In the genomic region with DNA sequence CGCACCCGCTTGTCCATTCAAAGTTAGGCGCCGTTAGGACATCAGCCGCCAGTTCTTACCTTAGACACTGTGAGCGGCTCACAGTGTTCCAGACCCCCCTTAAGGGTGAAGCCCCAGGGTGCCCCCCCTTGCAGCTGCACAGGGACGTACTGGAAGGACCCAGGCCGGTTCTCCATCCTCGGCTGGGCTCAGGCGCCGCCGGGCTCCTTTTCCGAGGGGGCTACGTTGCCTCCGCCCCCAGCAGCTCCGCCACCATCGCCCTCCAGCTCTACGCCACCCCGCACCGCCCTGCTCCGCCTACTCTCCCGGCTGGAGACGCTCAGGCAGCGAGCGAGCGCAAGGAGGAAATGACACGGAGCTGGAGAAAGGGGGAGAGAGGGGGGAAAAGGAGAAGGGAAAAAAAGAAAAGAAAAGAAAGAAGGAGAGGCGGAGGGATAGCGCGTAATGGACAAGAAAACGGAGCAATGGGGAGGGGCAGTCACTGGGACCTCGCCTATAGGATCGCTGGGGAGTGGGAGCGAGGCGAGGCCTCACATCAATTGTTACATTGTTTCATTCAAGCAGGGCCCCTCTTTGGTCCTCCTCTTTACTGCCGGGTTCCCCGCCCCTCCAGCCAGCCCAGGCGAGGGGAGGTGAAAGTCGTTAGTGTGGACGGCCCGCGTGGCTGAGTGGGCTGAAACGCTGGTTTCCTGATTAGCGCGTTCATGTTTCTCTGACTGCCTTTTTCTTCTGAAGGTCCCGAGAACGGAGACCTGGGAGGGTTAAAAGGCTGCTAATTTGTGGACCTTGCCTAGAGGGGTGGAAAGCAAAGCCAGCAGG, we compare ENCODE assay signal across 9 cellular contexts. TPM values are rescaled to one million over a fixed set of nuclear protein-coding genes. Genes with fewer than 3 reads are reported as not detected.
DNase-seq lines count a peak whose midpoint lies in the region; ATAC-seq and TF ChIP-seq lines count a peak whose summit lies in the region.
"Had no signal": no experiment of that assay in that cellular context is flagged by ENCODE, and none has a peak within 500 bp of the region (broad histone marks: within the 10 kb centered on the region; RNA-seq: fewer than 3 reads in every experiment).

A gene with protein sequence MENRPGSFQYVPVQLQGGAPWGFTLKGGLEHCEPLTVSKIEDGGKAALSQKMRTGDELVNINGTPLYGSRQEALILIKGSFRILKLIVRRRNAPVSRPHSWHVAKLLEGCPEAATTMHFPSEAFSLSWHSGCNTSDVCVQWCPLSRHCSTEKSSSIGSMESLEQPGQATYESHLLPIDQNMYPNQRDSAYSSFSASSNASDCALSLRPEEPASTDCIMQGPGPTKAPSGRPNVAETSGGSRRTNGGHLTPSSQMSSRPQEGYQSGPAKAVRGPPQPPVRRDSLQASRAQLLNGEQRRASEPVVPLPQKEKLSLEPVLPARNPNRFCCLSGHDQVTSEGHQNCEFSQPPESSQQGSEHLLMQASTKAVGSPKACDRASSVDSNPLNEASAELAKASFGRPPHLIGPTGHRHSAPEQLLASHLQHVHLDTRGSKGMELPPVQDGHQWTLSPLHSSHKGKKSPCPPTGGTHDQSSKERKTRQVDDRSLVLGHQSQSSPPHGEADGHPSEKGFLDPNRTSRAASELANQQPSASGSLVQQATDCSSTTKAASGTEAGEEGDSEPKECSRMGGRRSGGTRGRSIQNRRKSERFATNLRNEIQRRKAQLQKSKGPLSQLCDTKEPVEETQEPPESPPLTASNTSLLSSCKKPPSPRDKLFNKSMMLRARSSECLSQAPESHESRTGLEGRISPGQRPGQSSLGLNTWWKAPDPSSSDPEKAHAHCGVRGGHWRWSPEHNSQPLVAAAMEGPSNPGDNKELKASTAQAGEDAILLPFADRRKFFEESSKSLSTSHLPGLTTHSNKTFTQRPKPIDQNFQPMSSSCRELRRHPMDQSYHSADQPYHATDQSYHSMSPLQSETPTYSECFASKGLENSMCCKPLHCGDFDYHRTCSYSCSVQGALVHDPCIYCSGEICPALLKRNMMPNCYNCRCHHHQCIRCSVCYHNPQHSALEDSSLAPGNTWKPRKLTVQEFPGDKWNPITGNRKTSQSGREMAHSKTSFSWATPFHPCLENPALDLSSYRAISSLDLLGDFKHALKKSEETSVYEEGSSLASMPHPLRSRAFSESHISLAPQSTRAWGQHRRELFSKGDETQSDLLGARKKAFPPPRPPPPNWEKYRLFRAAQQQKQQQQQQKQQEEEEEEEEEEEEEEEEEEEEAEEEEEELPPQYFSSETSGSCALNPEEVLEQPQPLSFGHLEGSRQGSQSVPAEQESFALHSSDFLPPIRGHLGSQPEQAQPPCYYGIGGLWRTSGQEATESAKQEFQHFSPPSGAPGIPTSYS (N-terminal part only) (minus strand): TSS at position 352 of the 819 bp plus-strand sequence. CDS start 176 bp downstream, at position 176.

- CTCF ChIA-PET in activated B cell treated with CpG ODN at 0.5 μM for 24 hours (lab: Charles Lee) = no interaction called here

- peaks cover 11% of the 10 kb centered on the region for H3K27me3 Mint-ChIP-seq in activated B cell treated with CpG ODN at 0.5 μM for 24 hours

- 5 to 32% (median 16%) methylated on average over 43 to 47 of the region's 47 CpGs for WGBS in heart left ventricle, 4 donors

- H3K36me3 Mint-ChIP-seq in activated B cell treated with CpG ODN at 0.5 μM for 24 hours (ENCODE audit: low read depth) = no peaks in the 10 kb centered on the region

- POLR2A ChIA-PET in activated B cell treated with CpG ODN at 0.5 μM for 24 hours (lab: Charles Lee) = no interaction called here

- intact Hi-C loops in activated B cell treated with CpG ODN at 0.5 μM for 24 hours (cut with micrococcal nuclease) = no loop called here
- intact Hi-C loops in heart left ventricle (cut with DNase I) = loop anchor here in 3 of 10 donors (2.0 to 10.0 kb wide), 4 partner anchors 45 to 91 kb away; no protein-coding TSS in a partner anchor

- TF ChIP-seq CTCF in activated B cell treated with CpG ODN at 0.5 μM for 24 hours (IDR thresholded peaks at IDR 0.05) = no peak
- TF ChIP-seq CTCF in heart left ventricle (IDR thresholded peaks at IDR 0.05) = no peak

- H3K4me3 Mint-ChIP-seq in activated B cell treated with CpG ODN at 0.5 μM for 24 hours = peak within 1 kb of the TSS; percentile 19

- no peaks in the 10 kb centered on the region for H3K9me3 ChIP-seq in heart left ventricle

- no peak within 1 kb of the TSS for H3K27ac Mint-ChIP-seq in activated B cell treated with CpG ODN at 0.5 μM for 24 hours

- H3K27me3 ChIP-seq in heart left ventricle = peaks cover 0 to 24% (median 0%) of the 10 kb centered on the region in 9 donors

- H3K27ac ChIP-seq in heart left ventricle = peak within 1 kb of the TSS in 11 of 12 donors; percentile 64 to 81 (median 77)

- H3K4me1 Mint-ChIP-seq in activated B cell treated with CpG ODN at 0.5 μM for 24 hours = no peaks in the 10 kb centered on the region

- DNase-seq in DMS114 treated with DMSO at 0.1 percent for 48 hours (lab: John Stamatoyannopoulos, UW; ENCODE audit: unreplicated experiment) (peak; percentile 13), activated B cell treated with CpG ODN at 0.5 μM for 24 hours (no peak), heart left ventricle (peak; percentile 57 to 70 (median 60)), nucleus accumbens (lab: John Stamatoyannopoulos, UW) (peak in 53 of 56 donors; percentile 5 to 81 (median 53)), epidermal melanocyte (ENCODE audit: insufficient read length, low spot score) (no peak), NCI-H2081 (lab: John Stamatoyannopoulos, UW) (no peak)
- DNase-seq in activated CD4-positive, alpha-beta T cell treated with anti-CD3 and anti-CD28 coated beads, Interleukin-2, amount 50 U/mL, for 48 hours = no peak

- ATAC-seq in activated B cell treated with CpG ODN at 0.5 μM for 24 hours (ENCODE audit: low read depth) (no peak), heart left ventricle (peak; percentile 84 to 95 (median 90)), GM19395 (IDR thresholded peaks at IDR 0.05; ENCODE audit: unreplicated experiment) (no peak)

- H3K4me3 ChIP-seq in heart left ventricle = peak within 1 kb of the TSS; percentile 29 to 75 (median 60)

- H3K9me3 Mint-ChIP-seq in activated B cell treated with CpG ODN at 0.5 μM for 24 hours = no peaks in the 10 kb centered on the region

- no peaks in the 10 kb centered on the region for H3K36me3 ChIP-seq in heart left ventricle

- TF ChIP-seq POLR2A in heart left ventricle (IDR thresholded peaks at IDR 0.05) = no peak

- no peaks in the 10 kb centered on the region for H3K4me1 ChIP-seq in heart left ventricle

RNA-seq across cellular contexts. Expression of the gene that starts here (rescaled TPM):
- not detected in 2 replicates for total RNA-seq in activated B cell treated with CpG ODN at 0.5 μM for 24 hours
- total RNA-seq in heart left ventricle = 10 to 100 TPM in 6 of 9 donors, 1 to 10 TPM in 3; 8.1 to 25.5 (median 11.2) TPM
- polyA plus RNA-seq in heart left ventricle = 1 to 10 TPM; 7.1 to 8.5 TPM
- total RNA-seq: myocyte had no signal

Comparison
In these comparisons a context has a peak if more than half of its experiments do, and no peak if none do; other contexts are left out.
1. DNase-seq: peak in DMS114 treated with DMSO at 0.1 percent for 48 hours (single experiment), heart left ventricle (5 of 5) and nucleus accumbens (53 of 56); none in activated B cell treated with CpG ODN at 0.5 μM for 24 hours (single experiment), epidermal melanocyte (single experiment), NCI-H2081 (0 of 2) and activated CD4-positive, alpha-beta T cell treated with anti-CD3 and anti-CD28 coated beads, Interleukin-2, amount 50 U/mL, for 48 hours (0 of 2).
2. ATAC-seq: peak in heart left ventricle (4 of 4); none in activated B cell treated with CpG ODN at 0.5 μM for 24 hours (single experiment) and GM19395 (single experiment).